Comparison of ENCODE assay signal across 18 cellular contexts in the genomic region with DNA sequence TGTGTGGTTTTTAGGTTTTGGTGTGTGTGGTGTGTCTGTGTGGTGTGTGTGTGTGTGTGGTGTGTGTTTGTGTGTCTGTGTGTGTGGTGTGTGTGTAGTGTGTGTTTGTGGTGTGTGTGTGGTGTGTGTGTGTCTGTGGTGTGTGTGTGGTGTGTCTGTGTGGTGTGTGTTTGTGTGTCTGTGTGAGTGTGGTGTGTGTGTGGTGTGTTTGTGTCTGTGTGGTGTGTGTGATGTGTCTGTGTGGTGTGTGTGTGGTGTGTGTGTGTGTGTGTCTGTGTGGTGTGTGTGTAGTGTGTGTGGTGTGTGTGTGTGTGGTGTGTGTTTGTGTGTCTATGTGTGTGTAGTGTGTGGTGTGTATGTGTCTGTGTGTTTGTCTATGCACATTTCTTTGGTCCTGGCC. TPM values are rescaled to one million over a fixed set of nuclear protein-coding genes. Genes with fewer than 3 reads are reported as not detected.
"Had no signal": no experiment of that assay in that cellular context is flagged by ENCODE, and none has a peak within 500 bp of the region (broad histone marks: within the 10 kb centered on the region; RNA-seq: fewer than 3 reads in every experiment).

No MANE protein-coding gene starts in this region.

- H3K4me3 ChIP-seq: heart left ventricle, prostate gland, spleen, upper lobe of left lung had no signal

- DNase-seq: activated CD4-positive, alpha-beta T cell treated with anti-CD3 and anti-CD28 coated beads, Interleukin-2, amount 50 U/mL, for 48 hours; activated CD4-positive, CD25-positive, alpha-beta regulatory T cell treated with anti-CD3 and anti-CD28 coated beads, Interleukin-2, amount 50 U/mL, for 72 hours; activated T-cell treated with anti-CD3 and anti-CD28 coated beads, Interleukin-2, amount 50 U/mL, for 24 hours; anterior cingulate cortex; cerebellar nuclear complex; effector memory CD8-positive, alpha-beta T cell; immature natural killer cell; mesendoderm; occipital lobe; spleen; stimulated activated naive CD8-positive, alpha-beta T cell treated with anti-CD3 and anti-CD28 coated beads, Interleukin-15, amount 100 ng/mL, for 72 hours; SW 1271 had no signal

- H3K27me3 ChIP-seq: heart left ventricle, upper lobe of left lung had no signal

- H3K4me1 ChIP-seq: prostate gland had no signal

- FAIRE-seq: frontal cortex had no signal

- H3K27ac ChIP-seq: epithelial cell of prostate, heart left ventricle, prostate gland, spleen, upper lobe of left lung had no signal

- H3K36me3 ChIP-seq: heart left ventricle, prostate gland, spleen, upper lobe of left lung had no signal

- H3K9me3 ChIP-seq: prostate gland, upper lobe of left lung had no signal

- ATAC-seq: effector memory CD8-positive, alpha-beta T cell; natural killer cell treated with Interleukin-12 subunit alpha and Interleukin-12 subunit beta and Interleukin-15 and Interleukin-18, amount 100 ng/mL, for 72 hours had no signal

RNA-seq across cellular contexts. Expression of gene NKD2, which starts 25.0 kb away (rescaled TPM):
- polyA plus RNA-seq: immature natural killer cell had no signal
